ENCODE assay signal across 10 cellular contexts in genomic region chr12:75964150-75964549, GRCh38.
DNase-seq lines count a peak whose midpoint lies in the region; ATAC-seq and TF ChIP-seq lines count a peak whose summit lies in the region.
"Had no signal": no experiment of that assay in that cellular context is flagged by ENCODE, and none has a peak within 500 bp of the region (broad histone marks: within the 10 kb centered on the region; RNA-seq: fewer than 3 reads in every experiment).

No MANE protein-coding gene starts in this region.

- H3K27ac ChIP-seq in foreskin keratinocyte: no peak overlapping the region
- H3K27ac ChIP-seq in ascending aorta: no peak overlapping the region

- no peak overlapping the region for H3K4me3 Mint-ChIP-seq in CD14-positive monocyte
- H3K4me3 Mint-ChIP-seq: CD4-positive, alpha-beta memory T cell had no signal

- H3K9me3 ChIP-seq in ascending aorta: no peaks in the 10 kb centered on the region

- H3K36me3 ChIP-seq in ascending aorta: no peaks in the 10 kb centered on the region

- H3K9me3 Mint-ChIP-seq in CD14-positive monocyte: peaks cover 0 to 2% (median 0%) of the 10 kb centered on the region in 7 donors
- H3K9me3 Mint-ChIP-seq: CD4-positive, alpha-beta memory T cell had no signal

- peaks cover 24% of the 10 kb centered on the region for H3K4me1 Mint-ChIP-seq in CD14-positive monocyte

- H3K36me3 Mint-ChIP-seq in CD14-positive monocyte: peaks cover 0 to 1% of the 10 kb centered on the region in 2 donors
- H3K36me3 Mint-ChIP-seq: CD4-positive, alpha-beta memory T cell had no signal

- DNase-seq in CD14-positive monocyte (ENCODE audit: low spot score) (peak; percentile 87), NOMO-1 treated with DMSO at 0.1 percent for 48 hours (lab: John Stamatoyannopoulos, UW; ENCODE audit: unreplicated experiment) (peak; percentile 95), left ventricle myocardium superior (no peak), foreskin keratinocyte (no peak), ascending aorta (ENCODE audit: low spot score in 2 of 2) (no peak), NCI-H526 (lab: John Stamatoyannopoulos, UW) (no peak)
- DNase-seq: CD4-positive, alpha-beta memory T cell; cerebellar nuclear complex had no signal

- H3K4me3 ChIP-seq in ascending aorta: no peak overlapping the region

- peak overlapping the region; percentile 8 to 94 (median 86) for H3K27ac Mint-ChIP-seq in CD14-positive monocyte

- no peaks in the 10 kb centered on the region for H3K27me3 ChIP-seq in foreskin keratinocyte
- no peaks in the 10 kb centered on the region for H3K27me3 ChIP-seq in ascending aorta

- ATAC-seq in GM21423 (IDR thresholded peaks at IDR 0.05; ENCODE audit: unreplicated experiment) (peak; percentile 38), left ventricle myocardium superior (peak; percentile 48), foreskin keratinocyte (no peak), HG03571 (IDR thresholded peaks at IDR 0.05; ENCODE audit: unreplicated experiment) (no peak)

- intact Hi-C loops in CD14-positive monocyte (cut with micrococcal nuclease): no loop called here
- intact Hi-C loops in left ventricle myocardium superior (cut with micrococcal nuclease): no loop called here
- intact Hi-C loops in ascending aorta (cut with DNase I): no loop called here

- no peak for TF ChIP-seq CTCF in CD14-positive monocyte (IDR thresholded peaks at IDR 0.05)
- no peak for TF ChIP-seq CTCF in foreskin keratinocyte (conservative IDR thresholded peaks at IDR 0.05)
- no peak for TF ChIP-seq CTCF in ascending aorta (IDR thresholded peaks at IDR 0.05)

- H3K4me1 ChIP-seq in foreskin keratinocyte (peaks cover 7% of the 10 kb centered on the region), ascending aorta (peaks cover 0 to 8% of the 10 kb centered on the region in 2 donors)

- H3K27me3 Mint-ChIP-seq in CD14-positive monocyte (ENCODE audit: low read depth in 3 of 3): peaks cover 0 to 4% (median 4%) of the 10 kb centered on the region in 3 donors
- H3K27me3 Mint-ChIP-seq: CD4-positive, alpha-beta memory T cell had no signal

Comparison
In these comparisons a context has a peak if more than half of its experiments do, and no peak if none do; other contexts are left out.
1. DNase-seq: peak in CD14-positive monocyte (single experiment) and NOMO-1 treated with DMSO at 0.1 percent for 48 hours (single experiment); none in left ventricle myocardium superior (single experiment), foreskin keratinocyte (0 of 2), ascending aorta (0 of 2) and NCI-H526 (0 of 2).
2. ATAC-seq: peak in GM21423 (single experiment) and left ventricle myocardium superior (single experiment); none in foreskin keratinocyte (single experiment) and HG03571 (single experiment).